8 cellular contexts compared by ENCODE assay signal in the genomic region with DNA sequence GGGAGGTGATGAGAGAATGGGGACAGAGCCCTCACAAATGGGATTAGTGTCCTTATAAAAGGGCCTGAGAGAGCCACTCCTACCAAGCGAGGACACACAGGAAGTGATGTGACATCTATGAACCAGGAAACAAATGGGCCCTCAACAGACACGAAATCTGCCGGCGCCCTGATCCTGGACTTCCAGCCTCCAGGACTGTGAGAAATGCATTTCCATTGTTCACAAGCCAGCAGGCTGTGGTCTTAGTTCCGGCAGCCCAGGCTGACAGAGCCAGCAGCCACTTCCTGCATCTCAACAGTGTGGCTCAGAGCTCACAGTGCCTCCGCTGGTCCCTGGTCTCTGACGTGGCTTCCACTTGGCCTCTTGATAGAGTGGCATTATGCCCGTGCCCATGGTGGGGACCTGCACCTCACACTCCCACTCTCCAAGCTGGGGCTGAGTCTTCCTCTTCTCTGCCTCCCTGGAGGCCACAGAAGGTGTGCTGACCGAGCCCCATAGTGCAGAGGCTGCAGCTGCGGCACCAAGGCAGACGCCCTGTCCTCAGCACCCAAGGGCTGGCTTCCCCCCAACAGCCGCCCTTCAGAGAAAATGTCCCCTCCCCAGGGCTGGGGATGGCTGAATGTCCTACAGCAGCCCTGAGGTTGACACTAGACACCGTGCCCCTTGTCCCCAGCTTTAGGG. TPM values are rescaled to one million over a fixed set of nuclear protein-coding genes. Genes with fewer than 3 reads are reported as not detected.
DNase-seq lines count a peak whose midpoint lies in the region; ATAC-seq and TF ChIP-seq lines count a peak whose summit lies in the region.

No MANE protein-coding gene starts in this region.

- CTCF ChIA-PET in Calu3 (lab: Charles Lee), result interaction anchor here (0.6 to 1.5 kb wide), 5 partner anchors 56 to 307 kb away, joined by 3 to 5 read pairs (median 4); no protein-coding TSS in a partner anchor

- no peaks in the 10 kb centered on the region for H3K9me3 ChIP-seq in CD4-positive, CD25-positive, alpha-beta regulatory T cell (ENCODE audit: control insufficient read depth in 2 of 2, low read length in 2 of 2)
- H3K9me3 ChIP-seq in mucosa of rectum (ENCODE audit: control insufficient read depth in 2 of 2, low read length in 2 of 2), result no peaks in the 10 kb centered on the region

- intact Hi-C loops in Calu3 (cut with micrococcal nuclease; ENCODE audit: unreplicated experiment), result no loop called here

- no peaks in the 10 kb centered on the region for H3K36me3 Mint-ChIP-seq in CD4-positive, CD25-positive, alpha-beta regulatory T cell
- peaks cover 8% of the 10 kb centered on the region for H3K36me3 Mint-ChIP-seq in Calu3 (ENCODE audit: insufficient read depth, unreplicated experiment)

- H3K36me3 ChIP-seq in CD4-positive, CD25-positive, alpha-beta regulatory T cell (ENCODE audit: control insufficient read depth, insufficient read depth, low read length), result no peaks in the 10 kb centered on the region
- H3K36me3 ChIP-seq in mucosa of rectum (ENCODE audit: control insufficient read depth in 2 of 2, insufficient read depth in 2 of 2, low read length in 2 of 2), result peaks cover 0 to 7% of the 10 kb centered on the region in 2 donors

- H3K27me3 Mint-ChIP-seq in CD4-positive, CD25-positive, alpha-beta regulatory T cell, result no peaks in the 10 kb centered on the region
- H3K27me3 Mint-ChIP-seq in Calu3 (ENCODE audit: unreplicated experiment), result no peaks in the 10 kb centered on the region

- peak overlapping the region in 1 of 2 donors; percentile 34 for H3K9ac ChIP-seq in mucosa of rectum (ENCODE audit: low read depth in 1 of 2, low read length in 2 of 2)

- peaks cover 0 to 24% (median 10%) of the 10 kb centered on the region in 4 donors for H3K4me1 Mint-ChIP-seq in CD4-positive, CD25-positive, alpha-beta regulatory T cell
- H3K4me1 Mint-ChIP-seq in Calu3 (ENCODE audit: low read depth, unreplicated experiment), result peaks cover 10% of the 10 kb centered on the region

- peak in 2 of 3 donors; percentile 59 to 79 for DNase-seq in CD4-positive, CD25-positive, alpha-beta regulatory T cell
- peak; percentile 39 for DNase-seq in T-helper 9 cell
- DNase-seq in astrocyte of the spinal cord (ENCODE audit: low read depth, low spot score), result peak; percentile 76
- DNase-seq in middle frontal gyrus (ENCODE audit: extremely low spot score, low spot score), result no peak
- no peak for DNase-seq in Calu3
- DNase-seq in cerebellar nuclear complex (lab: John Stamatoyannopoulos, UW), result no peak

- peak overlapping the region; percentile 0 to 85 (median 68) for H3K4me3 Mint-ChIP-seq in CD4-positive, CD25-positive, alpha-beta regulatory T cell
- no peak overlapping the region for H3K4me3 Mint-ChIP-seq in Calu3 (ENCODE audit: low read depth, unreplicated experiment)

- BruUV-seq in Calu3 (replicated peaks; lab: Mats Ljungman, UMichigan), result no TSS peak

- H3K27ac ChIP-seq in CD4-positive, CD25-positive, alpha-beta regulatory T cell (ENCODE audit: insufficient read depth, low read length, poor library complexity, severe bottlenecking), result peak overlapping the region; percentile 72
- H3K27ac ChIP-seq in mucosa of rectum (ENCODE audit: low read depth in 2 of 2, low read length in 2 of 2), result peak overlapping the region; percentile 67 to 72

- H3K27ac Mint-ChIP-seq in CD4-positive, CD25-positive, alpha-beta regulatory T cell, result peak overlapping the region; percentile 89 to 95 (median 91)
- H3K27ac Mint-ChIP-seq in Calu3 (ENCODE audit: unreplicated experiment), result no peak overlapping the region

- in situ Hi-C loops in astrocyte of the spinal cord (cut with HindIII; ENCODE audit: low sequenced_read_pairs), result no loop called here

- no peaks in the 10 kb centered on the region for H3K27me3 ChIP-seq in CD4-positive, CD25-positive, alpha-beta regulatory T cell (ENCODE audit: control insufficient read depth, insufficient read depth, low read length)
- H3K27me3 ChIP-seq in mucosa of rectum (ENCODE audit: control insufficient read depth in 2 of 2, insufficient read depth in 2 of 2, low read length in 2 of 2), result no peaks in the 10 kb centered on the region

- TF ChIP-seq CTCF in astrocyte of the spinal cord (IDR thresholded peaks at IDR 0.05; ENCODE audit: low read depth, low read length) (no peak), Calu3 (IDR thresholded peaks at IDR 0.05; ENCODE audit: unreplicated experiment) (no peak)

- no peaks in the 10 kb centered on the region for H3K9me3 Mint-ChIP-seq in CD4-positive, CD25-positive, alpha-beta regulatory T cell
- H3K9me3 Mint-ChIP-seq in Calu3 (ENCODE audit: low read depth, unreplicated experiment), result no peaks in the 10 kb centered on the region

- H3K4me1 ChIP-seq in CD4-positive, CD25-positive, alpha-beta regulatory T cell (ENCODE audit: control insufficient read depth, insufficient read depth, low read length, poor library complexity, severe bottlenecking), result peaks cover 15% of the 10 kb centered on the region
- peaks cover 39 to 52% of the 10 kb centered on the region in 2 donors for H3K4me1 ChIP-seq in mucosa of rectum (ENCODE audit: control insufficient read depth in 2 of 2, insufficient read depth in 2 of 2, low read length in 2 of 2)

- ATAC-seq in CD4-positive, CD25-positive, alpha-beta regulatory T cell (ENCODE audit: low read depth in 2 of 2), result peak; percentile 83 to 85
- no peak for ATAC-seq in HG03432 (IDR thresholded peaks at IDR 0.05; ENCODE audit: unreplicated experiment)

- H3K4me3 ChIP-seq in CD4-positive, CD25-positive, alpha-beta regulatory T cell (ENCODE audit: low read depth, low read length), result peak overlapping the region; percentile 68
- H3K4me3 ChIP-seq in astrocyte of the spinal cord (ENCODE audit: low read depth, low read length), result no peak overlapping the region
- H3K4me3 ChIP-seq in mucosa of rectum (ENCODE audit: low read length in 2 of 2), result peak overlapping the region in 1 of 2 donors; percentile 27

RNA-seq across cellular contexts. Expression of a gene that starts 44.9 kb away (rescaled TPM):
- 9.6 TPM for total RNA-seq in CD4-positive, CD25-positive, alpha-beta regulatory T cell
- 10 to 100 TPM in 2 of 4 donors, 1 to 10 TPM in 2; 9.3 to 13.6 (median 9.9) TPM for polyA plus RNA-seq in CD4-positive, CD25-positive, alpha-beta regulatory T cell
- 32.1 and 36.2 TPM in 2 replicates for total RNA-seq in Calu3 (2022)

Comparison
In these comparisons a context has a peak if more than half of its experiments do, and no peak if none do; other contexts are left out.
1. DNase-seq: peak in CD4-positive, CD25-positive, alpha-beta regulatory T cell (2 of 3), T-helper 9 cell (single experiment) and astrocyte of the spinal cord (single experiment); none in middle frontal gyrus (single experiment), Calu3 (single experiment) and cerebellar nuclear complex (0 of 2).